In genomic region chr20:59145926-59146800, GRCh38 we compare ENCODE assay signal across 10 cellular contexts. TPM values are rescaled to one million over a fixed set of nuclear protein-coding genes. Genes with fewer than 3 reads are reported as not detected.
DNase-seq lines count a peak whose midpoint lies in the region; ATAC-seq and TF ChIP-seq lines count a peak whose summit lies in the region.
"Had no signal": no experiment of that assay in that cellular context is flagged by ENCODE, and none has a peak within 500 bp of the region (broad histone marks: within the 10 kb centered on the region; RNA-seq: fewer than 3 reads in every experiment).

No MANE protein-coding gene starts in this region.

- peak in 6 of 8 donors; percentile 32 to 66 (median 48) for ATAC-seq in heart right ventricle

- 63 to 67% methylated on average over 23 of the region's 23 CpGs for WGBS in heart right ventricle, 2 donors
- WGBS in prostate gland, result 65% methylated on average over 23 of the region's 23 CpGs

- TF ChIP-seq POLR2A in prostate gland (IDR thresholded peaks at IDR 0.05), result no peak

- H3K36me3 ChIP-seq in heart right ventricle (no peaks in the 10 kb centered on the region), prostate gland (no peaks in the 10 kb centered on the region)
- H3K36me3 ChIP-seq: MG63 had no signal

- H3K4me1 ChIP-seq in heart right ventricle (peaks cover 4 to 53% (median 40%) of the 10 kb centered on the region in 9 donors), prostate gland (replicated peaks) (no peaks in the 10 kb centered on the region)

- no peaks in the 10 kb centered on the region for H3K9me3 ChIP-seq in heart right ventricle
- no peaks in the 10 kb centered on the region for H3K9me3 ChIP-seq in prostate gland
- H3K9me3 ChIP-seq: MG63 had no signal

- DNase-seq in GM10248 (ENCODE audit: extremely low spot score) (peak; percentile 60), heart right ventricle (peak in 1 of 2 donors; percentile 28), prostate gland (ENCODE audit: low spot score) (no peak), NCI-H524 treated with DMSO at 0.1 percent for 48 hours (lab: John Stamatoyannopoulos, UW) (no peak), SKM-1 treated with dmso at 0.1 percent for 144 hours (lab: John Stamatoyannopoulos, UW; ENCODE audit: unreplicated experiment) (no peak), NCI-H146 treated with DMSO at 0.1 percent for 48 hours (lab: John Stamatoyannopoulos, UW; ENCODE audit: unreplicated experiment) (no peak)
- peak; percentile 65 for DNase-seq in activated T-cell treated with anti-CD3 and anti-CD28 coated beads, Interleukin-2, amount 50 U/mL, for 1 hour
- DNase-seq in stimulated activated CD8-positive, alpha-beta memory T cell treated with anti-CD3 and anti-CD28 coated beads, Interleukin-12 subunit alpha, Interleukin-12 subunit beta, amount 100 ng/mL, for 4 hours (ENCODE audit: low read depth), result peak; percentile 59
- DNase-seq: MG63 had no signal

- CTCF ChIA-PET in GM10248 (lab: Yijun Ruan, JAX), result interaction anchor here (1.2 to 1.4 kb wide), 2 partner anchors 13 to 61 kb away, joined by 3 to 5 read pairs; no protein-coding TSS in a partner anchor

- H3K27ac ChIP-seq in heart right ventricle (peak overlapping the region in 9 of 10 donors; percentile 27 to 78 (median 72)), prostate gland (no peak overlapping the region)

- H3K27me3 ChIP-seq in heart right ventricle (no peaks in the 10 kb centered on the region), prostate gland (replicated peaks; ENCODE audit: insufficient read depth) (no peaks in the 10 kb centered on the region)

- TF ChIP-seq CTCF in GM10248 (IDR thresholded peaks at IDR 0.05; ENCODE audit: control extremely low read depth, extremely low read depth, low read depth, missing control alignments), result no peak
- no peak for TF ChIP-seq CTCF in heart right ventricle (IDR thresholded peaks at IDR 0.05)
- TF ChIP-seq CTCF in prostate gland (IDR thresholded peaks at IDR 0.05), result no peak

- POLR2A ChIA-PET in GM10248 (lab: Yijun Ruan, JAX), result no interaction called here

- H3K4me3 ChIP-seq in heart right ventricle, result peak overlapping the region in 2 of 10 donors; percentile 2 to 24
- H3K4me3 ChIP-seq in prostate gland, result no peak overlapping the region
- H3K4me3 ChIP-seq: lung, MG63 had no signal

- intact Hi-C loops in heart right ventricle (cut with DNase I) (loop anchor here in 1 of 10 donors (2.0 kb wide), 1 partner anchor 75 kb away; no protein-coding TSS in a partner anchor), prostate gland (cut with DNase I) (no loop called here)

RNA-seq across cellular contexts. Expression of gene ZNF831, which starts 17.5 kb away (rescaled TPM):
- total RNA-seq in heart right ventricle (under 1 TPM in 9 of 10 donors, not detected in 1; 0.02 to 0.72 (median 0.17) TPM), prostate gland (1 to 10 TPM in 1 of 2 donors, under 1 TPM in 1; 0.46 to 1.1 TPM)
- polyA plus RNA-seq in heart right ventricle, result under 1 TPM; 0.01 to 0.07 TPM

Comparison
In these comparisons a context has a peak if more than half of its experiments do, and no peak if none do; other contexts are left out.
1. DNase-seq: peak in GM10248 (single experiment), activated T-cell treated with anti-CD3 and anti-CD28 coated beads, Interleukin-2, amount 50 U/mL, for 1 hour (single experiment) and stimulated activated CD8-positive, alpha-beta memory T cell treated with anti-CD3 and anti-CD28 coated beads, Interleukin-12 subunit alpha, Interleukin-12 subunit beta, amount 100 ng/mL, for 4 hours (single experiment); none in prostate gland (single experiment), NCI-H524 treated with DMSO at 0.1 percent for 48 hours (single experiment), SKM-1 treated with dmso at 0.1 percent for 144 hours (single experiment) and NCI-H146 treated with DMSO at 0.1 percent for 48 hours (single experiment).
2. H3K27ac ChIP-seq: peak in heart right ventricle (9 of 10); none in prostate gland (0 of 2).